Comparison of ENCODE assay signal across 13 cellular contexts in the genomic region with DNA sequence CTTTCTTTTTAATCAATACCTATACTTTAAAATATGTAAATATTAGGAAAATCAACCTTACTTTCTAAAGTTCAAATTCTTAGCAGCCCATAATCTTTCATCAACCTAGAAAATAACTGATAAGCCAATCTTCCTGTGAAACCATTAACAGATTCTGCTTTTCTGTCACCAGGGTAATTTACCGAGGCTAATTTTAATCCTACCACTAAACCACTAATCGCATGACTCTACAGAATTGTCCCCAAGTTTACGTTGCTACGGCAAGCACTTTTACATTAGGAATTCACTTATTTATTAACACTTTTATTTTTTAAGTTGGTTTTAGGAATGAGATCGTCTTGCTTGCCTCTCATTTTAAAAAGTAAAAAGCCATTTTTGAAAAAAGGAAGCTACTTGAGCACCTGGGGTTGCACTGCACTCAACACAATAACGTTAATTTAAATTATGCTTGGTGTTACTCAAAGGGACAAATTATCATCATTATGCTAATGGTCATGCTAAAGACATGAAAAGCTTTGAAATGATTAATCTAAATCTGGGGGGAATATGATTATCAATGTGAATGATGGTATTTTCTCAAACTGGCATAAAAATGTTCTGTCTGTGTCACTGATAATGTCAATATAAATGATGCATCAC. TPM values are rescaled to one million over a fixed set of nuclear protein-coding genes. Genes with fewer than 3 reads are reported as not detected.
A peak's percentile ranks its signal among the peaks of the same experiment; 100 is the strongest.
DNase-seq lines count a peak whose midpoint lies in the region; ATAC-seq and TF ChIP-seq lines count a peak whose summit lies in the region.
"Had no signal": no experiment of that assay in that cellular context is flagged by ENCODE, and none has a peak within 500 bp of the region (broad histone marks: within the 10 kb centered on the region; RNA-seq: fewer than 3 reads in every experiment).

No MANE protein-coding gene starts in this region.

- H3K4me3 ChIP-seq in BLaER1 treated with 17β-estradiol and CSF1 and Interleukin-3, amounts not matched to agents 10 nM and 100 nM = no peak overlapping the region
- H3K4me3 ChIP-seq: testis had no signal

- no peaks in the 10 kb centered on the region for H3K9me3 ChIP-seq in BLaER1 treated with 17β-estradiol and CSF1 and Interleukin-3, amounts not matched to agents 10 nM and 100 nM (replicated peaks in 1 of 11)
- H3K9me3 ChIP-seq: testis had no signal

- no peak for TF ChIP-seq CTCF in osteocyte (IDR thresholded peaks at IDR 0.05)

- H3K36me3 Mint-ChIP-seq in osteocyte (ENCODE audit: unreplicated experiment) = peaks cover 15% of the 10 kb centered on the region

- H3K4me2 ChIP-seq in BLaER1 treated with 17β-estradiol and CSF1 and Interleukin-3, amounts not matched to agents 10 nM and 100 nM = peak overlapping the region; percentile 41 to 100 (median 72)

- H3K4me1 Mint-ChIP-seq in osteocyte (ENCODE audit: unreplicated experiment) = peaks cover 33% of the 10 kb centered on the region

- H4K20me1 ChIP-seq in BLaER1 treated with 17β-estradiol and CSF1 and Interleukin-3, amounts not matched to agents 10 nM and 100 nM = peaks cover 66 to 100% (median 83%) of the 10 kb centered on the region in 11 experiments; a peak in 21 of 22 replicates

- H3K9me3 Mint-ChIP-seq in osteocyte (ENCODE audit: unreplicated experiment) = no peaks in the 10 kb centered on the region

- no peak overlapping the region for H3K9ac ChIP-seq in BLaER1 treated with 17β-estradiol and CSF1 and Interleukin-3, amounts not matched to agents 10 nM and 100 nM

- no peak overlapping the region for H3K27ac Mint-ChIP-seq in osteocyte (ENCODE audit: unreplicated experiment)

- H3K27ac ChIP-seq in BLaER1 treated with 17β-estradiol and CSF1 and Interleukin-3, amounts not matched to agents 10 nM and 100 nM = peak overlapping the region in 2 of 11 experiments; percentile 13 to 32; a peak in 3 of 22 replicates

- no peaks in the 10 kb centered on the region for H3K27me3 ChIP-seq in BLaER1 treated with 17β-estradiol and CSF1 and Interleukin-3, amounts not matched to agents 10 nM and 100 nM
- H3K27me3 ChIP-seq: testis had no signal

- no peaks in the 10 kb centered on the region for H3K27me3 Mint-ChIP-seq in osteocyte (ENCODE audit: unreplicated experiment)

- peaks cover 71 to 97% (median 81%) of the 10 kb centered on the region in 10 experiments for H3K4me1 ChIP-seq in BLaER1 treated with 17β-estradiol and CSF1 and Interleukin-3, amounts not matched to agents 10 nM and 100 nM

- H3K4me3 Mint-ChIP-seq in osteocyte (ENCODE audit: unreplicated experiment) = no peak overlapping the region

- H3K36me3 ChIP-seq in BLaER1 treated with 17β-estradiol and CSF1 and Interleukin-3, amounts not matched to agents 10 nM and 100 nM = peaks cover 25 to 41% (median 32%) of the 10 kb centered on the region in 11 experiments

- ATAC-seq in GM19395 (IDR thresholded peaks at IDR 0.05; ENCODE audit: unreplicated experiment) (peak; percentile 50), HG03039 (IDR thresholded peaks at IDR 0.05; ENCODE audit: unreplicated experiment) (peak; percentile 59), GM19023 (IDR thresholded peaks at IDR 0.05; ENCODE audit: unreplicated experiment) (no peak)
- ATAC-seq: Panc1 had no signal

- DNase-seq in NOMO-1 treated with dmso at 0.1 percent for 144 hours (lab: John Stamatoyannopoulos, UW; ENCODE audit: unreplicated experiment) = peak; percentile 43
- DNase-seq in osteocyte (ENCODE audit: extremely low spot score, unreplicated experiment) = no peak
- no peak for DNase-seq in NCI-H1092 treated with DMSO at 0.1 percent for 48 hours (lab: John Stamatoyannopoulos, UW)
- no peak for DNase-seq in inferior parietal cortex (ENCODE audit: extremely low spot score)
- DNase-seq: activated CD8-positive, alpha-beta memory T cell treated with anti-CD3 and anti-CD28 coated beads for 24 hours; cortex of kidney; DMS153; testis had no signal

RNA-seq across cellular contexts. Expression of a gene that starts 10.2 kb away (rescaled TPM):
- 36.3 and 39.3 TPM in 2 replicates for total RNA-seq in osteocyte
